Comparison of ENCODE assay signal across 8 cellular contexts in genomic region chr9:62802719-62803079, GRCh38.
A peak's percentile ranks its signal among the peaks of the same experiment; 100 is the strongest.
DNase-seq lines count a peak whose midpoint lies in the region; ATAC-seq and TF ChIP-seq lines count a peak whose summit lies in the region.
"Not testable (repeated sequence)": the region's sequence is repeated elsewhere in the genome, so short reads cannot be mapped to it uniquely, and the experiment has no call there.

No MANE protein-coding gene starts in this region.

- peaks cover 15% of the 10 kb centered on the region for H3K36me3 Mint-ChIP-seq in activated CD4-positive, alpha-beta T cell treated with anti-CD3 and anti-CD28 coated beads, Interleukin-2, amount 10 ng/mL, durations not matched to agents 7 days and 5 days (ENCODE audit: low read depth)
- not testable (repeated sequence) for H3K36me3 Mint-ChIP-seq in MCF 10A (ENCODE audit: insufficient read depth, unreplicated experiment)

- not testable (repeated sequence) for H4K20me1 ChIP-seq in Karpas-422 (ENCODE audit: insufficient read depth, low read depth, low read length)

- TF ChIP-seq POLR2A in vagina (IDR thresholded peaks at IDR 0.05): not testable (repeated sequence)

- H3K27ac Mint-ChIP-seq in activated CD4-positive, alpha-beta T cell treated with anti-CD3 and anti-CD28 coated beads, Interleukin-2, amount 10 ng/mL, durations not matched to agents 7 days and 5 days: peak overlapping the region; percentile 28
- not testable (repeated sequence) for H3K27ac Mint-ChIP-seq in MCF 10A (ENCODE audit: low read depth, unreplicated experiment)

- 0 out of 2 replicates have a peak overlapping the region, but pooled peaks have one; percentile 2 for H2AFZ ChIP-seq in Karpas-422 (ENCODE audit: low read length)
- H2AFZ ChIP-seq in mesenchymal stem cell (ENCODE audit: low read depth, low read length): not testable (repeated sequence)

- not testable (repeated sequence) for H4K91ac ChIP-seq in mesenchymal stem cell (ENCODE audit: low read length)

- peaks cover 58% of the 10 kb centered on the region for H3K27me3 Mint-ChIP-seq in activated CD4-positive, alpha-beta T cell treated with anti-CD3 and anti-CD28 coated beads, Interleukin-2, amount 10 ng/mL, durations not matched to agents 7 days and 5 days
- H3K27me3 Mint-ChIP-seq in MCF 10A (ENCODE audit: insufficient read depth, unreplicated experiment): peaks cover 52% of the 10 kb centered on the region

- H3K79me1 ChIP-seq in mesenchymal stem cell (replicated peaks; ENCODE audit: low read length, poor library complexity, severe bottlenecking): not testable (repeated sequence)

- H3K4ac ChIP-seq in mesenchymal stem cell (ENCODE audit: low read depth in 1 of 2, low read length in 2 of 2): not testable (repeated sequence)

- not testable (repeated sequence) for H2AK5ac ChIP-seq in mesenchymal stem cell (ENCODE audit: low read length, severe bottlenecking)

- H3K9me2 ChIP-seq in Karpas-422 (replicated peaks; ENCODE audit: insufficient read depth, low read length): not testable (repeated sequence)

- POLR2A ChIA-PET in activated CD4-positive, alpha-beta T cell treated with anti-CD3 and anti-CD28 coated beads, Interleukin-2, amount 10 ng/mL, durations not matched to agents 7 days and 5 days (lab: Charles Lee): not testable (repeated sequence)
- POLR2A ChIA-PET in MCF 10A (lab: Yijun Ruan, JAX): interaction anchor here (1.2 kb wide), 1 partner anchor 1014 kb away, joined by 6 read pairs; no protein-coding TSS in a partner anchor

- H3K4me1 ChIP-seq in Karpas-422 (ENCODE audit: low read length) (peaks cover 36% of the 10 kb centered on the region), vagina (peaks cover 41% of the 10 kb centered on the region)
- H3K4me1 ChIP-seq in mesenchymal stem cell (ENCODE audit: control insufficient read depth, insufficient read depth, low read depth, low read length): not testable (repeated sequence)

- not testable (repeated sequence) for H3K9me3 Mint-ChIP-seq in activated CD4-positive, alpha-beta T cell treated with anti-CD3 and anti-CD28 coated beads, Interleukin-2, amount 10 ng/mL, durations not matched to agents 7 days and 5 days; MCF 10A (ENCODE audit: unreplicated experiment)

- H3K14ac ChIP-seq in mesenchymal stem cell (ENCODE audit: low read length in 2 of 2): not testable (repeated sequence)

- H3K4me1 Mint-ChIP-seq in activated CD4-positive, alpha-beta T cell treated with anti-CD3 and anti-CD28 coated beads, Interleukin-2, amount 10 ng/mL, durations not matched to agents 7 days and 5 days: peaks cover 35% of the 10 kb centered on the region
- H3K4me1 Mint-ChIP-seq in MCF 10A (ENCODE audit: insufficient read depth, unreplicated experiment): not testable (repeated sequence)

- not testable (repeated sequence) for H3K18ac ChIP-seq in mesenchymal stem cell (ENCODE audit: low read depth in 1 of 2, low read length in 2 of 2)

- not testable (repeated sequence) for H3K9me3 ChIP-seq in Karpas-422 (ENCODE audit: low read length); mesenchymal stem cell (ENCODE audit: control insufficient read depth, low read length); vagina

- TF ChIP-seq CTCF in MCF 10A (IDR thresholded peaks at IDR 0.05; ENCODE audit: unreplicated experiment); fibroblast of the aortic adventitia (IDR thresholded peaks at IDR 0.05; ENCODE audit: insufficient read depth, low read length); retinal pigment epithelial cell (conservative IDR thresholded peaks at IDR 0.05; ENCODE audit: low read depth, low read length); vagina (IDR thresholded peaks at IDR 0.05): not testable (repeated sequence)

- H3K23ac ChIP-seq in mesenchymal stem cell (ENCODE audit: low read length in 2 of 2): not testable (repeated sequence)

- not testable (repeated sequence) for H3K79me2 ChIP-seq in Karpas-422 (ENCODE audit: low read length)

- not testable (repeated sequence) for H2BK5ac ChIP-seq in mesenchymal stem cell (ENCODE audit: low read depth, low read length, poor library complexity, severe bottlenecking)

- CTCF ChIA-PET in activated CD4-positive, alpha-beta T cell treated with anti-CD3 and anti-CD28 coated beads, Interleukin-2, amount 10 ng/mL, durations not matched to agents 7 days and 5 days (lab: Charles Lee): interaction anchor here (1.2 kb wide), 1 partner anchor 1015 kb away, joined by 3 read pairs; no protein-coding TSS in a partner anchor
- CTCF ChIA-PET in MCF 10A (lab: Yijun Ruan, JAX): not testable (repeated sequence)

- H3K27ac ChIP-seq in Karpas-422 (ENCODE audit: low read length); mesenchymal stem cell (ENCODE audit: low read length, poor library complexity, severe bottlenecking): not testable (repeated sequence)
- peak overlapping the region; percentile 60 for H3K27ac ChIP-seq in vagina

- intact Hi-C loops in MCF 10A (cut with micrococcal nuclease); vagina (cut with DNase I): not testable (repeated sequence)

- H3K9ac ChIP-seq in Karpas-422 (ENCODE audit: low read length) (peak overlapping the region; percentile 87), mesenchymal stem cell (ENCODE audit: low read length) (peak overlapping the region; percentile 93)

- DNase-seq in Karpas-422; activated CD4-positive, alpha-beta T cell treated with anti-CD3 and anti-CD28 coated beads, Interleukin-2, amount 10 ng/mL, durations not matched to agents 7 days and 5 days; MCF 10A (ENCODE audit: unreplicated experiment); fibroblast of the aortic adventitia (ENCODE audit: low read depth); mesenchymal stem cell; retinal pigment epithelial cell (ENCODE audit: low read depth); vagina (ENCODE audit: extremely low spot score in 2 of 2): not testable (repeated sequence)

- 0% methylated on average over 1 of the region's 9 CpGs for WGBS in mesenchymal stem cell

- H4K8ac ChIP-seq in mesenchymal stem cell (ENCODE audit: low read length): not testable (repeated sequence)

- not testable (repeated sequence) for H2BK120ac ChIP-seq in mesenchymal stem cell (ENCODE audit: low read depth, low read length)

- not testable (repeated sequence) for H3K36me3 ChIP-seq in Karpas-422 (ENCODE audit: insufficient read depth, low read length); mesenchymal stem cell (ENCODE audit: control insufficient read depth in 1 of 2, insufficient read depth in 2 of 2, low read depth in 1 of 2, low read length in 2 of 2); vagina

- peak overlapping the region; percentile 83 for H3K4me3 ChIP-seq in Karpas-422 (ENCODE audit: low read length)
- peak overlapping the region; percentile 68 for H3K4me3 ChIP-seq in fibroblast of the aortic adventitia (ENCODE audit: low read depth, low read length)
- H3K4me3 ChIP-seq in mesenchymal stem cell (ENCODE audit: insufficient read depth in 1 of 2, low read depth in 1 of 2, low read length in 2 of 2): peak overlapping the region; percentile 54 to 82
- peak overlapping the region; percentile 64 for H3K4me3 ChIP-seq in retinal pigment epithelial cell (ENCODE audit: low read length)
- peak overlapping the region; percentile 46 to 49 for H3K4me3 ChIP-seq in vagina

- BruUV-seq in MCF 10A (replicated peaks; lab: Mats Ljungman, UMichigan): not testable (repeated sequence)

- H3K4me2 ChIP-seq in Karpas-422 (ENCODE audit: low read depth, low read length, poor library complexity, severe bottlenecking) (peak overlapping the region; percentile 76), mesenchymal stem cell (ENCODE audit: low read length, poor library complexity, severe bottlenecking) (peak overlapping the region; percentile 68)

- H3K27me3 ChIP-seq in Karpas-422 (ENCODE audit: low read length): not testable (repeated sequence)
- H3K27me3 ChIP-seq in mesenchymal stem cell (ENCODE audit: control insufficient read depth in 1 of 2, insufficient read depth in 1 of 2, low read length in 2 of 2) (peaks cover 28 to 29% of the 10 kb centered on the region in 2 experiments), vagina (peaks cover 11% of the 10 kb centered on the region)

- not testable (repeated sequence) for H2BK15ac ChIP-seq in mesenchymal stem cell (ENCODE audit: low read depth, poor library complexity, severe bottlenecking)

- peak; percentile 1 for ATAC-seq in GM18858 (IDR thresholded peaks at IDR 0.05; ENCODE audit: unreplicated experiment)

- H2BK12ac ChIP-seq in mesenchymal stem cell (ENCODE audit: low read length in 2 of 2): not testable (repeated sequence)

- H3K4me3 Mint-ChIP-seq in activated CD4-positive, alpha-beta T cell treated with anti-CD3 and anti-CD28 coated beads, Interleukin-2, amount 10 ng/mL, durations not matched to agents 7 days and 5 days: peak overlapping the region; percentile 69
- H3K4me3 Mint-ChIP-seq in MCF 10A (ENCODE audit: unreplicated experiment): peak overlapping the region; percentile 30
